ENCODE assay signal across 8 cellular contexts in genomic region chr5:109938453-109938852, GRCh38.
"Had no signal": no experiment of that assay in that cellular context is flagged by ENCODE, and none has a peak within 500 bp of the region (broad histone marks: within the 10 kb centered on the region; RNA-seq: fewer than 3 reads in every experiment).

No MANE protein-coding gene starts in this region.

- H3K4me1 ChIP-seq: HAP-1 had no signal

- H2AFZ ChIP-seq: GM23248 had no signal

- H3K4me3 ChIP-seq: GM23248, HAP-1, K562 had no signal

- H3K9ac ChIP-seq: GM23248 had no signal

- DNase-seq: GOT3, H7, HFFc6, KG1 had no signal

- H3K27ac ChIP-seq: GM23248, HL-60 had no signal

- H3K9me3 ChIP-seq: HAP-1 had no signal

- H3K36me3 ChIP-seq: HAP-1 had no signal
